1 cellular context compared by ENCODE assay signal in the genomic region with DNA sequence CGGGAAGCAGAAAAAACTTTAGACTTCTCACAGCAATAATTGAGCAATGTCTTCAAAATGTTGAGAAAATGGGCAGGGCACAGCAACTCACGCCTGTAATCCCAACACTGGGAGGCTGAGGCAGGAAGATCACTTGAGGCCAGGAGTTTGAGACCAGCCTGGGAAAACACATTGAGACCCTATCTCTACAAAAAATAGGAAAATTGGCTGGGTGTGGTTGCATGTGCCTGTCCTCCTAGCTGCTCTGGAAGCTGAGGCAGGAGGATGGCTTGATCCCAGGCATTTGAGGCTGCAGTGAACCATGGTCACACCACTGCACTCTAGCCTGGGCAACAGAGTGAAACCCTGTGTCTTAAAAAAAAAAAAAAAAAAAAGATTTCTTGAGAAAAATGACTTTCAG.
TF ChIP-seq lines count a peak whose summit lies in the region.

No MANE protein-coding gene starts in this region.

TF ChIP-seq in K562, 482 proteins besides CTCF, POLR2A, EP300 and RAD21:
- TF ChIP-seq NBN (IDR thresholded peaks at IDR 0.05; ENCODE audit: low read depth): no peak
- TF ChIP-seq, protein P1, sequence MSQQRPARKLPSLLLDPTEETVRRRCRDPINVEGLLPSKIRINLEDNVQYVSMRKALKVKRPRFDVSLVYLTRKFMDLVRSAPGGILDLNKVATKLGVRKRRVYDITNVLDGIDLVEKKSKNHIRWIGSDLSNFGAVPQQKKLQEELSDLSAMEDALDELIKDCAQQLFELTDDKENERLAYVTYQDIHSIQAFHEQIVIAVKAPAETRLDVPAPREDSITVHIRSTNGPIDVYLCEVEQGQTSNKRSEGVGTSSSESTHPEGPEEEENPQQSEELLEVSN (IDR thresholded peaks at IDR 0.05; ENCODE audit: borderline replicate concordance in 1 of 2, extremely low read depth in 1 of 2, insufficient read depth in 1 of 2, insufficient read length in 1 of 2, low read depth in 1 of 2, low read length in 1 of 2, poor library complexity in 1 of 2, severe bottlenecking in 1 of 2): peak in 1 of 2 experiments; percentile 30
- peak; percentile 53; the same call in 1 of the 2 replicates for TF ChIP-seq L3MBTL2 (IDR thresholded peaks at IDR 0.05)
- TF ChIP-seq, protein P2, sequence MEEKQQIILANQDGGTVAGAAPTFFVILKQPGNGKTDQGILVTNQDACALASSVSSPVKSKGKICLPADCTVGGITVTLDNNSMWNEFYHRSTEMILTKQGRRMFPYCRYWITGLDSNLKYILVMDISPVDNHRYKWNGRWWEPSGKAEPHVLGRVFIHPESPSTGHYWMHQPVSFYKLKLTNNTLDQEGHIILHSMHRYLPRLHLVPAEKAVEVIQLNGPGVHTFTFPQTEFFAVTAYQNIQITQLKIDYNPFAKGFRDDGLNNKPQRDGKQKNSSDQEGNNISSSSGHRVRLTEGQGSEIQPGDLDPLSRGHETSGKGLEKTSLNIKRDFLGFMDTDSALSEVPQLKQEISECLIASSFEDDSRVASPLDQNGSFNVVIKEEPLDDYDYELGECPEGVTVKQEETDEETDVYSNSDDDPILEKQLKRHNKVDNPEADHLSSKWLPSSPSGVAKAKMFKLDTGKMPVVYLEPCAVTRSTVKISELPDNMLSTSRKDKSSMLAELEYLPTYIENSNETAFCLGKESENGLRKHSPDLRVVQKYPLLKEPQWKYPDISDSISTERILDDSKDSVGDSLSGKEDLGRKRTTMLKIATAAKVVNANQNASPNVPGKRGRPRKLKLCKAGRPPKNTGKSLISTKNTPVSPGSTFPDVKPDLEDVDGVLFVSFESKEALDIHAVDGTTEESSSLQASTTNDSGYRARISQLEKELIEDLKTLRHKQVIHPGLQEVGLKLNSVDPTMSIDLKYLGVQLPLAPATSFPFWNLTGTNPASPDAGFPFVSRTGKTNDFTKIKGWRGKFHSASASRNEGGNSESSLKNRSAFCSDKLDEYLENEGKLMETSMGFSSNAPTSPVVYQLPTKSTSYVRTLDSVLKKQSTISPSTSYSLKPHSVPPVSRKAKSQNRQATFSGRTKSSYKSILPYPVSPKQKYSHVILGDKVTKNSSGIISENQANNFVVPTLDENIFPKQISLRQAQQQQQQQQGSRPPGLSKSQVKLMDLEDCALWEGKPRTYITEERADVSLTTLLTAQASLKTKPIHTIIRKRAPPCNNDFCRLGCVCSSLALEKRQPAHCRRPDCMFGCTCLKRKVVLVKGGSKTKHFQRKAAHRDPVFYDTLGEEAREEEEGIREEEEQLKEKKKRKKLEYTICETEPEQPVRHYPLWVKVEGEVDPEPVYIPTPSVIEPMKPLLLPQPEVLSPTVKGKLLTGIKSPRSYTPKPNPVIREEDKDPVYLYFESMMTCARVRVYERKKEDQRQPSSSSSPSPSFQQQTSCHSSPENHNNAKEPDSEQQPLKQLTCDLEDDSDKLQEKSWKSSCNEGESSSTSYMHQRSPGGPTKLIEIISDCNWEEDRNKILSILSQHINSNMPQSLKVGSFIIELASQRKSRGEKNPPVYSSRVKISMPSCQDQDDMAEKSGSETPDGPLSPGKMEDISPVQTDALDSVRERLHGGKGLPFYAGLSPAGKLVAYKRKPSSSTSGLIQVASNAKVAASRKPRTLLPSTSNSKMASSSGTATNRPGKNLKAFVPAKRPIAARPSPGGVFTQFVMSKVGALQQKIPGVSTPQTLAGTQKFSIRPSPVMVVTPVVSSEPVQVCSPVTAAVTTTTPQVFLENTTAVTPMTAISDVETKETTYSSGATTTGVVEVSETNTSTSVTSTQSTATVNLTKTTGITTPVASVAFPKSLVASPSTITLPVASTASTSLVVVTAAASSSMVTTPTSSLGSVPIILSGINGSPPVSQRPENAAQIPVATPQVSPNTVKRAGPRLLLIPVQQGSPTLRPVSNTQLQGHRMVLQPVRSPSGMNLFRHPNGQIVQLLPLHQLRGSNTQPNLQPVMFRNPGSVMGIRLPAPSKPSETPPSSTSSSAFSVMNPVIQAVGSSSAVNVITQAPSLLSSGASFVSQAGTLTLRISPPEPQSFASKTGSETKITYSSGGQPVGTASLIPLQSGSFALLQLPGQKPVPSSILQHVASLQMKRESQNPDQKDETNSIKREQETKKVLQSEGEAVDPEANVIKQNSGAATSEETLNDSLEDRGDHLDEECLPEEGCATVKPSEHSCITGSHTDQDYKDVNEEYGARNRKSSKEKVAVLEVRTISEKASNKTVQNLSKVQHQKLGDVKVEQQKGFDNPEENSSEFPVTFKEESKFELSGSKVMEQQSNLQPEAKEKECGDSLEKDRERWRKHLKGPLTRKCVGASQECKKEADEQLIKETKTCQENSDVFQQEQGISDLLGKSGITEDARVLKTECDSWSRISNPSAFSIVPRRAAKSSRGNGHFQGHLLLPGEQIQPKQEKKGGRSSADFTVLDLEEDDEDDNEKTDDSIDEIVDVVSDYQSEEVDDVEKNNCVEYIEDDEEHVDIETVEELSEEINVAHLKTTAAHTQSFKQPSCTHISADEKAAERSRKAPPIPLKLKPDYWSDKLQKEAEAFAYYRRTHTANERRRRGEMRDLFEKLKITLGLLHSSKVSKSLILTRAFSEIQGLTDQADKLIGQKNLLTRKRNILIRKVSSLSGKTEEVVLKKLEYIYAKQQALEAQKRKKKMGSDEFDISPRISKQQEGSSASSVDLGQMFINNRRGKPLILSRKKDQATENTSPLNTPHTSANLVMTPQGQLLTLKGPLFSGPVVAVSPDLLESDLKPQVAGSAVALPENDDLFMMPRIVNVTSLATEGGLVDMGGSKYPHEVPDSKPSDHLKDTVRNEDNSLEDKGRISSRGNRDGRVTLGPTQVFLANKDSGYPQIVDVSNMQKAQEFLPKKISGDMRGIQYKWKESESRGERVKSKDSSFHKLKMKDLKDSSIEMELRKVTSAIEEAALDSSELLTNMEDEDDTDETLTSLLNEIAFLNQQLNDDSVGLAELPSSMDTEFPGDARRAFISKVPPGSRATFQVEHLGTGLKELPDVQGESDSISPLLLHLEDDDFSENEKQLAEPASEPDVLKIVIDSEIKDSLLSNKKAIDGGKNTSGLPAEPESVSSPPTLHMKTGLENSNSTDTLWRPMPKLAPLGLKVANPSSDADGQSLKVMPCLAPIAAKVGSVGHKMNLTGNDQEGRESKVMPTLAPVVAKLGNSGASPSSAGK (IDR thresholded peaks at IDR 0.05): peak; percentile 73
- 0 out of 2 replicates have a peak, but pooled peaks have one; percentile 23 for TF ChIP-seq POLR2G (IDR thresholded peaks at IDR 0.05; ENCODE audit: low read depth, low read length)
- TF ChIP-seq TEAD1 (CRISPR knock-in tag; IDR thresholded peaks at IDR 0.05): no peak
- TF ChIP-seq, protein P3, sequence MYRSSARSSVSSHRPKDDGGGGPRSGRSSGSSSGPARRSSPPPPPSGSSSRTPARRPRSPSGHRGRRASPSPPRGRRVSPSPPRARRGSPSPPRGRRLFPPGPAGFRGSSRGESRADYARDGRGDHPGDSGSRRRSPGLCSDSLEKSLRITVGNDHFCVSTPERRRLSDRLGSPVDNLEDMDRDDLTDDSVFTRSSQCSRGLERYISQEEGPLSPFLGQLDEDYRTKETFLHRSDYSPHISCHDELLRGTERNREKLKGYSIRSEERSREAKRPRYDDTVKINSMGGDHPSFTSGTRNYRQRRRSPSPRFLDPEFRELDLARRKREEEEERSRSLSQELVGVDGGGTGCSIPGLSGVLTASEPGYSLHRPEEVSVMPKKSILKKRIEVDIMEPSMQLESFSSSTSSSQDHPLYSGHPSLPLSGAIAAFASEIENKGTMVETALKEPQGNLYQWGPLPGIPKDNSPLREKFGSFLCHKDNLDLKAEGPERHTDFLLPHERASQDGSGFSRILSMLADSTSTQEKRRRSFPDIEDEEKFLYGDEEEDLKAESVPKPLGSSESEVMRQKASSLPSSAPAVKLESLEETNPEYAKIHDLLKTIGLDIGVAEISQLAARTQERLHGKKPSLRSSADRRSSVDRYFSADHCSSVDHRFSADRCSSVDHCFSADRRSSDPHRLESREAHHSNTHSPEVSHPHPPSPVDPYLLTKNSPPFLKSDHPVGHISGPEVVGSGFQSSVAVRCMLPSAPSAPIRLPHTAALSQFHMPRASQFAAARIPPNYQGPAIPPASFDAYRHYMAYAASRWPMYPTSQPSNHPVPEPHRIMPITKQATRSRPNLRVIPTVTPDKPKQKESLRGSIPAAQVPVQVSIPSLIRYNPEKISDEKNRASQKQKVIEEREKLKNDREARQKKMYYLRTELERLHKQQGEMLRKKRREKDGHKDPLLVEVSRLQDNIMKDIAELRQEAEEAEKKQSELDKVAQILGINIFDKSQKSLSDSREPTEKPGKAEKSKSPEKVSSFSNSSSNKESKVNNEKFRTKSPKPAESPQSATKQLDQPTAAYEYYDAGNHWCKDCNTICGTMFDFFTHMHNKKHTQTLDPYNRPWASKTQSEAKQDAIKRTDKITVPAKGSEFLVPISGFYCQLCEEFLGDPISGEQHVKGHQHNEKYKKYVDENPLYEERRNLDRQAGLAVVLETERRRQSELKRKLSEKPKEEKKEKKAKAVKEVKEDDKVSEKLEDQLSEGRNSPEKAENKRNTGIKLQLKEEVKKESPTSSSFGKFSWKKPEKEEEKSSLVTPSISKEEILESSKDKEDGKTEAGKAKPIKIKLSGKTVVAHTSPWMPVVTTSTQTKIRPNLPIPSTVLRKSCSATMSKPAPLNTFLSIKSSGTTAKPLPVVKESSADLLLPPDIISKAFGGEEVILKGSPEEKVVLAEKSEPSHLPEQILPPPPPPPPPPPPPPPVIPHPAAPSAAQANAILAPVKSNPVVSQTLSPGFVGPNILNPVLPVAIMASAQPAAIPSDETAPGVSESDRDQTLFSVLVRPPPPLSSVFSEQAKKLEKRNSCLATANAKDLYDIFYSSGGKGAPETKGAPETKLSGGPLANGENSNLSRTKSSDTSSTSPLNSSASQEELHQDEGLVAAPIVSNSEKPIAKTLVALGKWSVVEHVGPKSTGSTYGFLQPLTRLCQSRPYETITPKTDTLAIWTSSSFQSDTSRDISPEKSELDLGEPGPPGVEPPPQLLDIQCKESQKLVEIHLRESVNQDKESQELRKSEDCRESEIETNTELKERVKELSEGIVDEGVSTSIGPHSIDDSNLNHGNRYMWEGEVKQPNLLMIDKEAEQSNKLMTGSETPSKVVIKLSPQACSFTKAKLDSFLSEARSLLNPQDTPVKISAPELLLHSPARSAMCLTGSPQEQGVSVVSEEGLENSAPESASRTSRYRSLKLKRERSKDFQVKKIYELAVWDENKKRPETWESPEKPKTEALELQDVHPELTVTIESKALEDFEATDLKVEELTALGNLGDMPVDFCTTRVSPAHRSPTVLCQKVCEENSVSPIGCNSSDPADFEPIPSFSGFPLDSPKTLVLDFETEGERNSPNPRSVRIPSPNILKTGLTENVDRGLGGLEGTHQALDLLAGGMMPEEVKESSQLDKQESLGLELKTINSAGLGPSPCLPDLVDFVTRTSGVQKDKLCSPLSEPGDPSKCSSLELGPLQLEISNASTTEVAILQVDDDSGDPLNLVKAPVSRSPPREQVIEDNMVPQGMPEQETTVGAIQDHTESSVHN (IDR thresholded peaks at IDR 0.05; ENCODE audit: borderline replicate concordance in 1 of 2, low read depth in 1 of 2): no peak
